Comparison of ENCODE assay signal across 21 cellular contexts in the genomic region with DNA sequence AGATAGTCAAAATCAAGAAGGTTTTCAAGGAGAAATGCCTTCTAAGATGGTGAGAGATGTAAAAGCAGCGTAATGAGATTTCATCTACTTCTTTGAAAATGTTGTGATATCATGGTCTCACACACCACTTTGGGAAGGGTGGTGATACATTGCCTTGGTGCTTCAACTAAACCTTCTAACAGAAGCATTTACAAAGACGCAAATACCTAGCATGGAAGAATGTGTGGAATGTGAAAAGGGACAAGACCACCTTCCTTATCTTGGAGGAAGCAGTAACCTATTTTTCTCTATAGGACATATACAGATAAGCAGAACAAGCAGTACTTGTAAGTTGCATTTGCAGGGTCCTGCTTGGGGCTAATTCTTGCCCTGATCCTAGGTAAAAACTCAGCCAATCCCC. TPM values are rescaled to one million over a fixed set of nuclear protein-coding genes. Genes with fewer than 3 reads are reported as not detected.
"Had no signal": no experiment of that assay in that cellular context is flagged by ENCODE, and none has a peak within 500 bp of the region (broad histone marks: within the 10 kb centered on the region; RNA-seq: fewer than 3 reads in every experiment).

No MANE protein-coding gene starts in this region.

- H3K27ac Mint-ChIP-seq: naive thymus-derived CD8-positive, alpha-beta T cell; stimulated activated memory B cell treated with anti-CD40 and anti-IgM and Interleukin-4, amounts not matched to agents 10 μg/mL and 1 μg/mL and 100 μg/mL, for 72 hours; stimulated activated naive CD8-positive, alpha-beta T cell treated with anti-CD3 and anti-CD28 coated beads, Interleukin-15, Interleukin-2, amounts not matched to agents 100 ng/mL and 50 ng/mL, for 24 hours had no signal

- H3K27me3 ChIP-seq: esophagus muscularis mucosa, gastrocnemius medialis, tibial artery had no signal

- H3K9me3 Mint-ChIP-seq: naive thymus-derived CD8-positive, alpha-beta T cell; stimulated activated memory B cell treated with anti-CD40 and anti-IgM and Interleukin-4, amounts not matched to agents 10 μg/mL and 1 μg/mL and 100 μg/mL, for 72 hours; stimulated activated naive CD8-positive, alpha-beta T cell treated with anti-CD3 and anti-CD28 coated beads, Interleukin-15, Interleukin-2, amounts not matched to agents 100 ng/mL and 50 ng/mL, for 24 hours had no signal

- ATAC-seq: gastrocnemius medialis; mucosa of descending colon; naive thymus-derived CD8-positive, alpha-beta T cell; sciatic nerve; upper lobe of right lung had no signal

- H3K4me3 ChIP-seq: esophagus muscularis mucosa, gastrocnemius medialis, mucosa of descending colon, spleen, tibial artery, upper lobe of right lung had no signal

- H3K36me3 Mint-ChIP-seq: naive thymus-derived CD8-positive, alpha-beta T cell; stimulated activated memory B cell treated with anti-CD40 and anti-IgM and Interleukin-4, amounts not matched to agents 10 μg/mL and 1 μg/mL and 100 μg/mL, for 72 hours had no signal

- DNase-seq: effector memory CD4-positive, alpha-beta T cell; gastrocnemius medialis; glutamatergic neuron; kidney glomerular epithelial cell; mucosa of descending colon; naive thymus-derived CD8-positive, alpha-beta T cell; spleen; stimulated activated CD4-positive, alpha-beta T cell treated with anti-CD3 and anti-CD28 coated beads, Interleukin-15, amount 100 ng/mL, for 24 hours; stimulated activated CD4-positive, alpha-beta T cell treated with anti-CD3 and anti-CD28 coated beads, Interleukin-1b, Interleukin-23, amount 100 ng/mL, for 48 hours; stimulated activated CD4-positive, alpha-beta T cell treated with anti-CD3 and anti-CD28 coated beads, Interleukin-4, amount 100 ng/mL, for 24 hours; tibial artery; upper lobe of right lung had no signal

- H3K4me3 Mint-ChIP-seq: naive thymus-derived CD8-positive, alpha-beta T cell; stimulated activated memory B cell treated with anti-CD40 and anti-IgM and Interleukin-4, amounts not matched to agents 10 μg/mL and 1 μg/mL and 100 μg/mL, for 72 hours; stimulated activated naive CD8-positive, alpha-beta T cell treated with anti-CD3 and anti-CD28 coated beads, Interleukin-15, Interleukin-2, amounts not matched to agents 100 ng/mL and 50 ng/mL, for 24 hours had no signal

- H3K36me3 ChIP-seq: gastrocnemius medialis, neutrophil, spleen, upper lobe of right lung had no signal

- H3K9me3 ChIP-seq: esophagus muscularis mucosa, gastrocnemius medialis, mucosa of descending colon, neutrophil, spleen, tibial artery, upper lobe of right lung had no signal

- H3K4me1 ChIP-seq: esophagus muscularis mucosa, gastrocnemius medialis, spleen, tibial artery, upper lobe of right lung had no signal

- H3K27me3 Mint-ChIP-seq: stimulated activated memory B cell treated with anti-CD40 and anti-IgM and Interleukin-4, amounts not matched to agents 10 μg/mL and 1 μg/mL and 100 μg/mL, for 72 hours had no signal

- H3K27ac ChIP-seq: epithelial cell of prostate, esophagus muscularis mucosa, gastrocnemius medialis, neutrophil, spleen, tibial artery, upper lobe of right lung had no signal

RNA-seq across cellular contexts. Expression of gene PCA3, which starts 38.8 kb away (rescaled TPM):
- total RNA-seq: fibroblast of villous mesenchyme; gastrocnemius medialis; mesenteric fat pad; naive thymus-derived CD8-positive, alpha-beta T cell; skeletal muscle tissue; upper lobe of right lung had no signal
- polyA plus RNA-seq: naive thymus-derived CD8-positive, alpha-beta T cell; spleen had no signal
